ENCODE assay signal across 8 cellular contexts in genomic region chr3:108124337-108125150, GRCh38. TPM values are rescaled to one million over a fixed set of nuclear protein-coding genes. Genes with fewer than 3 reads are reported as not detected.
A peak's percentile ranks its signal among the peaks of the same experiment; 100 is the strongest.
DNase-seq lines count a peak whose midpoint lies in the region; ATAC-seq and TF ChIP-seq lines count a peak whose summit lies in the region.

No MANE protein-coding gene starts in this region.

- intact Hi-C loops in colonic mucosa (cut with DNase I): no loop called here
- intact Hi-C loops in spleen (cut with DNase I; ENCODE audit: low total_unique reads): no loop called here
- intact Hi-C loops in tibial artery (cut with DNase I; ENCODE audit: low total_unique reads): no loop called here

- TF ChIP-seq CTCF in colonic mucosa (IDR thresholded peaks at IDR 0.05): no peak
- TF ChIP-seq CTCF in spleen (IDR thresholded peaks at IDR 0.05 in 8 of 11, conservative IDR thresholded peaks at IDR 0.05 in 3 of 11): peak in 1 of 11 experiments; percentile 23
- no peak for TF ChIP-seq CTCF in tibial artery (IDR thresholded peaks at IDR 0.05)

- H3K9me3 ChIP-seq in BLaER1 treated with 17β-estradiol and CSF1 and Interleukin-3, amounts not matched to agents 10 nM and 100 nM (replicated peaks in 1 of 11): peaks cover 0 to 14% (median 6%) of the 10 kb centered on the region in 11 experiments; a peak in 10 of 22 replicates
- H3K9me3 ChIP-seq in colonic mucosa (no peaks in the 10 kb centered on the region), spleen (no peaks in the 10 kb centered on the region), tibial artery (no peaks in the 10 kb centered on the region)

- peaks cover 0 to 15% (median 0%) of the 10 kb centered on the region in 11 experiments; a peak in 4 of 22 replicates for H3K36me3 ChIP-seq in BLaER1 treated with 17β-estradiol and CSF1 and Interleukin-3, amounts not matched to agents 10 nM and 100 nM
- H3K36me3 ChIP-seq in colonic mucosa (no peaks in the 10 kb centered on the region), spleen (no peaks in the 10 kb centered on the region), tibial artery (no peaks in the 10 kb centered on the region)

- peak overlapping the region; percentile 90 to 99 (median 97) for H3K27ac ChIP-seq in BLaER1 treated with 17β-estradiol and CSF1 and Interleukin-3, amounts not matched to agents 10 nM and 100 nM
- H3K27ac ChIP-seq in colonic mucosa: peak overlapping the region; percentile 24
- peak overlapping the region; percentile 55 to 96 (median 90) for H3K27ac ChIP-seq in spleen
- H3K27ac ChIP-seq in tibial artery: no peak overlapping the region

- no peaks in the 10 kb centered on the region for H3K27me3 ChIP-seq in BLaER1 treated with 17β-estradiol and CSF1 and Interleukin-3, amounts not matched to agents 10 nM and 100 nM
- H3K27me3 ChIP-seq in colonic mucosa (no peaks in the 10 kb centered on the region), spleen (replicated peaks in 1 of 7) (no peaks in the 10 kb centered on the region), tibial artery (no peaks in the 10 kb centered on the region)

- H3K4me2 ChIP-seq in BLaER1 treated with 17β-estradiol and CSF1 and Interleukin-3, amounts not matched to agents 10 nM and 100 nM: peak overlapping the region; percentile 71 to 97 (median 86)

- DNase-seq in T-helper 9 cell (peak; percentile 39), colonic mucosa (no peak), spleen (no peak), kidney glomerular epithelial cell (lab: John Stamatoyannopoulos, UW) (no peak), tibial artery (no peak)

- 11 to 31% (median 15%) methylated on average over 10 of the region's 10 CpGs for WGBS in spleen, 5 donors

- ATAC-seq in GM19397 (IDR thresholded peaks at IDR 0.05; ENCODE audit: unreplicated experiment) (peak; percentile 84), HG03469 (IDR thresholded peaks at IDR 0.05; ENCODE audit: unreplicated experiment) (peak; percentile 80)

- no peaks in the 10 kb centered on the region for H4K20me1 ChIP-seq in BLaER1 treated with 17β-estradiol and CSF1 and Interleukin-3, amounts not matched to agents 10 nM and 100 nM

- peak overlapping the region; percentile 79 to 94 (median 88) for H3K9ac ChIP-seq in BLaER1 treated with 17β-estradiol and CSF1 and Interleukin-3, amounts not matched to agents 10 nM and 100 nM
- no peak overlapping the region for H3K9ac ChIP-seq in colonic mucosa (ENCODE audit: low read depth in 2 of 2, low read length in 2 of 2)

- H3K4me1 ChIP-seq in BLaER1 treated with 17β-estradiol and CSF1 and Interleukin-3, amounts not matched to agents 10 nM and 100 nM: peaks cover 47 to 72% (median 62%) of the 10 kb centered on the region in 10 experiments
- H3K4me1 ChIP-seq in colonic mucosa: no peaks in the 10 kb centered on the region
- peaks cover 18 to 100% (median 67%) of the 10 kb centered on the region in 6 donors for H3K4me1 ChIP-seq in spleen
- no peaks in the 10 kb centered on the region for H3K4me1 ChIP-seq in tibial artery

- peak in 2 of 3 donors; percentile 73 to 81 for TF ChIP-seq POLR2A in spleen (IDR thresholded peaks at IDR 0.05)

- H3K4me3 ChIP-seq in BLaER1 treated with 17β-estradiol and CSF1 and Interleukin-3, amounts not matched to agents 10 nM and 100 nM: peak overlapping the region; percentile 21 to 64 (median 56); a peak in 19 of 20 replicates
- H3K4me3 ChIP-seq in colonic mucosa (no peak overlapping the region), spleen (peak overlapping the region in 7 of 8 donors; percentile 9 to 67 (median 27)), tibial artery (no peak overlapping the region)

RNA-seq across cellular contexts. Expression of gene CD47, which starts 33.7 kb away (rescaled TPM):
- 100 to 1,000 TPM in 1 of 2 donors, 10 to 100 TPM in 1; 68.1 to 101 TPM for total RNA-seq in colonic mucosa
- total RNA-seq in spleen: 100 to 1,000 TPM; 106 to 156 (median 130) TPM
- 10 to 100 TPM; 48.2 to 54.6 (median 51.0) TPM for polyA plus RNA-seq in spleen

Comparison
In these comparisons a context has a peak if more than half of its experiments do, and no peak if none do; other contexts are left out.
1. H3K27ac ChIP-seq: peak in BLaER1 treated with 17β-estradiol and CSF1 and Interleukin-3, amounts not matched to agents 10 nM and 100 nM (11 of 11), colonic mucosa (single experiment) and spleen (8 of 8); none in tibial artery (0 of 2).
2. H3K4me3 ChIP-seq: peak in BLaER1 treated with 17β-estradiol and CSF1 and Interleukin-3, amounts not matched to agents 10 nM and 100 nM (10 of 10) and spleen (7 of 8); none in colonic mucosa (single experiment) and tibial artery (0 of 2).
3. H3K9ac ChIP-seq: peak in BLaER1 treated with 17β-estradiol and CSF1 and Interleukin-3, amounts not matched to agents 10 nM and 100 nM (11 of 11); none in colonic mucosa (0 of 2).